31 cellular contexts compared by ENCODE assay signal in genomic region chr2:102523647-102524046, GRCh38. TPM values are rescaled to one million over a fixed set of nuclear protein-coding genes. Genes with fewer than 3 reads are reported as not detected.
"Had no signal": no experiment of that assay in that cellular context is flagged by ENCODE, and none has a peak within 500 bp of the region (broad histone marks: within the 10 kb centered on the region; RNA-seq: fewer than 3 reads in every experiment).

No MANE protein-coding gene starts in this region.

- H3K27me3 ChIP-seq: colonic mucosa, gastrocnemius medialis, right lobe of liver, spleen, testis, tibial nerve, upper lobe of right lung, vagina had no signal

- H3K9me3 ChIP-seq: colonic mucosa, gastrocnemius medialis, heart right ventricle, left ventricle myocardium inferior, lower lobe of right lung, neutrophil, psoas muscle, right lobe of liver, spleen, testis, tibial nerve, upper lobe of right lung, vagina had no signal

- DNase-seq: colonic mucosa; dermis blood vessel endothelial cell; endodermal cell; gastrocnemius medialis; heart right ventricle; hypothalamus; islet precursor cell; left cardiac atrium; left ventricle myocardium inferior; lower lobe of right lung; mesenchymal stem cell; naive B cell; psoas muscle; retina; right lobe of liver; spleen; stimulated activated CD4-positive, alpha-beta T cell treated with anti-CD3 and anti-CD28 coated beads, Interleukin-15, amount 100 ng/mL, for 24 hours; stimulated activated CD4-positive, alpha-beta T cell treated with anti-CD3 and anti-CD28 coated beads, Interleukin-1b, Interleukin-23, amount 100 ng/mL, for 48 hours; stimulated activated CD4-positive, alpha-beta T cell treated with anti-CD3 and anti-CD28 coated beads, Interleukin-4, amount 100 ng/mL, for 24 hours; testis; upper lobe of right lung had no signal

- H3K36me3 Mint-ChIP-seq: naive B cell; stimulated activated memory B cell treated with anti-CD40 and anti-IgM and Interleukin-4, amounts not matched to agents 10 μg/mL and 1 μg/mL and 100 μg/mL, for 72 hours had no signal

- FAIRE-seq: endothelial cell of umbilical vein had no signal

- H3K27ac ChIP-seq: colonic mucosa, gastrocnemius medialis, heart right ventricle, left ventricle myocardium inferior, lower lobe of right lung, neutrophil, psoas muscle, right lobe of liver, spleen, testis, tibial nerve, upper lobe of right lung, vagina had no signal

- H3K27ac Mint-ChIP-seq: endodermal cell; naive B cell; stimulated activated memory B cell treated with anti-CD40 and anti-IgM and Interleukin-4, amounts not matched to agents 10 μg/mL and 1 μg/mL and 100 μg/mL, for 72 hours; stimulated activated naive CD8-positive, alpha-beta T cell treated with anti-CD3 and anti-CD28 coated beads, Interleukin-15, Interleukin-2, amounts not matched to agents 100 ng/mL and 50 ng/mL, for 24 hours had no signal

- H3K4me3 ChIP-seq: colonic mucosa, gastrocnemius medialis, heart right ventricle, left ventricle myocardium inferior, lower lobe of right lung, psoas muscle, right lobe of liver, spleen, testis, tibial nerve, upper lobe of right lung, vagina had no signal

- H3K36me3 ChIP-seq: colonic mucosa, gastrocnemius medialis, heart right ventricle, left ventricle myocardium inferior, lower lobe of right lung, neutrophil, right lobe of liver, spleen, tibial nerve, upper lobe of right lung, vagina had no signal

- H3K4me3 Mint-ChIP-seq: endodermal cell; naive B cell; stimulated activated memory B cell treated with anti-CD40 and anti-IgM and Interleukin-4, amounts not matched to agents 10 μg/mL and 1 μg/mL and 100 μg/mL, for 72 hours; stimulated activated naive CD8-positive, alpha-beta T cell treated with anti-CD3 and anti-CD28 coated beads, Interleukin-15, Interleukin-2, amounts not matched to agents 100 ng/mL and 50 ng/mL, for 24 hours had no signal

- ATAC-seq: gastrocnemius medialis; heart right ventricle; left cardiac atrium; lower lobe of right lung; psoas muscle; right lobe of liver; stimulated activated memory B cell treated with anti-CD40 and anti-IgM and Interleukin-4, amounts not matched to agents 10 μg/mL and 1 μg/mL and 100 μg/mL, for 72 hours; upper lobe of right lung had no signal

- H3K27me3 Mint-ChIP-seq: stimulated activated memory B cell treated with anti-CD40 and anti-IgM and Interleukin-4, amounts not matched to agents 10 μg/mL and 1 μg/mL and 100 μg/mL, for 72 hours had no signal

- H3K4me1 ChIP-seq: colonic mucosa, gastrocnemius medialis, heart right ventricle, left ventricle myocardium inferior, lower lobe of right lung, psoas muscle, right lobe of liver, spleen, testis, tibial nerve, upper lobe of right lung, vagina had no signal

- H3K9me3 Mint-ChIP-seq: endodermal cell; stimulated activated memory B cell treated with anti-CD40 and anti-IgM and Interleukin-4, amounts not matched to agents 10 μg/mL and 1 μg/mL and 100 μg/mL, for 72 hours; stimulated activated naive CD8-positive, alpha-beta T cell treated with anti-CD3 and anti-CD28 coated beads, Interleukin-15, Interleukin-2, amounts not matched to agents 100 ng/mL and 50 ng/mL, for 24 hours had no signal

- H3K4me1 Mint-ChIP-seq: endodermal cell; naive B cell; stimulated activated memory B cell treated with anti-CD40 and anti-IgM and Interleukin-4, amounts not matched to agents 10 μg/mL and 1 μg/mL and 100 μg/mL, for 72 hours had no signal

RNA-seq across cellular contexts. Expression of gene SLC9A4, which starts 50.6 kb away (rescaled TPM):
- total RNA-seq: dermis blood vessel endothelial cell, endothelial cell of umbilical vein, fibroblast of lung, gastrocnemius medialis, left cardiac atrium, left ventricle myocardium inferior, lower lobe of right lung, osteoblast, right lobe of liver, skeletal muscle tissue, subcutaneous adipose tissue, upper lobe of right lung, vagina had no signal
- polyA plus RNA-seq: endothelial cell of umbilical vein, fibroblast of lung, heart right ventricle, psoas muscle, spleen had no signal
